ENCODE assay signal across 21 cellular contexts in the genomic region with DNA sequence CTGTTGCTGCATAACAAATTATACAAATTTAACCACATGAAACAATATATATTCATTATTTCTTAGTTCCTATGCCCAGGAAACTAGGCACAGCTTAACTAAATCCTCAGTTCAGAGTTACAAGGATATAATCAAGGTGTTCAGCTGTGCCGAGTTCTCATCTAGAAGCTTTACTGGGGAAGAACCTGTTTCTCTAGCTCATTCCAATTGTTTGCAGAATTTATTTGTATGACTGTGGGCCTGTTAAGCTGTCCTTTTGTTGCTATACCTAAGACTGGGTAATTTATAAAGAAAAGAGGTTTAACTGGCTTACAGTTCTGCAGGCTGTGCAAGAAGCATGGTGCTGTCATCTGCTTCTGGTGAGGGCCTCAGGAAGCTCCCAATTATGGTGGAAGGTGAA. TPM values are rescaled to one million over a fixed set of nuclear protein-coding genes. Genes with fewer than 3 reads are reported as not detected.
DNase-seq lines count a peak whose midpoint lies in the region; ATAC-seq and TF ChIP-seq lines count a peak whose summit lies in the region.
"Had no signal": no experiment of that assay in that cellular context is flagged by ENCODE, and none has a peak within 500 bp of the region (broad histone marks: within the 10 kb centered on the region; RNA-seq: fewer than 3 reads in every experiment).

No MANE protein-coding gene starts in this region.

- H3K27ac ChIP-seq in HCT116 (ENCODE audit: low read depth, low read length) (no peak overlapping the region), H9 (ENCODE audit: insufficient read length, low read depth, low read length) (no peak overlapping the region), colonic mucosa (no peak overlapping the region)
- H3K27ac ChIP-seq: SJSA1 had no signal

- no peak for TF ChIP-seq RAD21 in HCT116 (IDR thresholded peaks at IDR 0.05; ENCODE audit: low read depth)

- H3K4me1 ChIP-seq in HCT116 (ENCODE audit: control insufficient read depth in 1 of 2, insufficient read depth in 2 of 2, low read length in 2 of 2) = peaks cover 25 to 40% of the 10 kb centered on the region in 2 experiments
- H3K4me1 ChIP-seq in H9 (ENCODE audit: insufficient read depth, low read length) = no peaks in the 10 kb centered on the region
- H3K4me1 ChIP-seq in colonic mucosa = no peaks in the 10 kb centered on the region

- H2BK5ac ChIP-seq in H9 (ENCODE audit: insufficient read length, low read length) = no peak overlapping the region

- H2AK5ac ChIP-seq in H9 (ENCODE audit: insufficient read length, low read length) = no peak overlapping the region

- WGBS in H9 (ENCODE audit: extremely low coverage, insufficient read length, low lambda C conversion rate) = no CpG with 5 or more reads among the region's 1 CpG

- H3K4me1 Mint-ChIP-seq in activated CD4-positive, alpha-beta T cell treated with anti-CD3 and anti-CD28 coated beads, Interleukin-2, amount 10 ng/mL, durations not matched to agents 24 days and 14 days = peaks cover 4% of the 10 kb centered on the region
- no peaks in the 10 kb centered on the region for H3K4me1 Mint-ChIP-seq in H9
- H3K4me1 Mint-ChIP-seq in stimulated activated effector memory CD8-positive, alpha-beta T cell treated with anti-CD3 and anti-CD28 coated beads, Interleukin-12 subunit alpha, Interleukin-12 subunit beta, amount 100 ng/mL, for 72 hours = no peaks in the 10 kb centered on the region

- CTCF ChIA-PET in HCT116 (lab: Charles Lee) = no interaction called here

- H4K20me1 ChIP-seq in HCT116 (ENCODE audit: insufficient read depth) = no peaks in the 10 kb centered on the region
- H4K20me1 ChIP-seq in H9 (ENCODE audit: control insufficient read depth, insufficient read depth, insufficient read length) = no peaks in the 10 kb centered on the region

- H3T11ph ChIP-seq in H9 (ENCODE audit: low read length) = no peak overlapping the region

- H3K9ac ChIP-seq in HCT116 (ENCODE audit: low read length) (no peak overlapping the region), H9 (ENCODE audit: extremely low read depth, insufficient read length, low read length) (no peak overlapping the region), colonic mucosa (ENCODE audit: low read depth in 2 of 2, low read length in 2 of 2) (no peak overlapping the region)

- TF ChIP-seq CTCF in HCT116 (IDR thresholded peaks at IDR 0.05 in 2 of 3, conservative IDR thresholded peaks at IDR 0.05 in 1 of 3; ENCODE audit: borderline replicate concordance in 1 of 3, insufficient read depth in 1 of 3, low read depth in 2 of 3, low read length in 2 of 3) (no peak), H9 (conservative IDR thresholded peaks at IDR 0.05) (no peak), colonic mucosa (IDR thresholded peaks at IDR 0.05) (no peak)

- H3K4me2 ChIP-seq in HCT116 (ENCODE audit: low read length) (0 out of 2 replicates have a peak overlapping the region, but pooled peaks have one; percentile 61), H9 (ENCODE audit: insufficient read depth, insufficient read length, low read length) (no peak overlapping the region)

- H2AFZ ChIP-seq in HCT116 (ENCODE audit: low read depth, low read length, poor library complexity, severe bottlenecking) (peak overlapping the region; percentile 14), H9 (ENCODE audit: low read length) (no peak overlapping the region)

- H3K27me3 ChIP-seq in HCT116 (ENCODE audit: insufficient read depth, low read length) (no peaks in the 10 kb centered on the region), H9 (ENCODE audit: insufficient read depth, low read length) (no peaks in the 10 kb centered on the region), colonic mucosa (no peaks in the 10 kb centered on the region)
- H3K27me3 ChIP-seq: SJSA1 had no signal

- TF ChIP-seq POLR2A in HCT116 (IDR thresholded peaks at IDR 0.05; ENCODE audit: borderline replicate concordance, extremely low read depth, insufficient read depth, insufficient read length) = no peak

- H3K18ac ChIP-seq in H9 (ENCODE audit: insufficient read length, low read depth, low read length) = no peak overlapping the region

- no peak overlapping the region for H4K91ac ChIP-seq in H9 (ENCODE audit: insufficient read length, low read depth, low read length)

- H3K36me3 ChIP-seq in HCT116 (ENCODE audit: control insufficient read depth in 1 of 2, insufficient read depth in 2 of 2, low read length in 2 of 2) = no peaks in the 10 kb centered on the region
- H3K36me3 ChIP-seq in colonic mucosa = no peaks in the 10 kb centered on the region
- H3K36me3 ChIP-seq: SJSA1 had no signal

- H2BK120ac ChIP-seq in H9 (ENCODE audit: low read depth, low read length, poor library complexity, severe bottlenecking) = no peak overlapping the region

- H3K27ac Mint-ChIP-seq in activated CD4-positive, alpha-beta T cell treated with anti-CD3 and anti-CD28 coated beads, Interleukin-2, amount 10 ng/mL, durations not matched to agents 24 days and 14 days = peak overlapping the region; percentile 29
- no peak overlapping the region; a peak in 1 of 7 replicates for H3K27ac Mint-ChIP-seq in H9
- H3K27ac Mint-ChIP-seq in stimulated activated effector memory CD8-positive, alpha-beta T cell treated with anti-CD3 and anti-CD28 coated beads, Interleukin-12 subunit alpha, Interleukin-12 subunit beta, amount 100 ng/mL, for 72 hours = no peak overlapping the region

- no TSS peak for BruUV-seq in HCT116 (replicated peaks; lab: Mats Ljungman, UMichigan)

- H3K56ac ChIP-seq in H9 (ENCODE audit: insufficient read length, low read depth, low read length) = no peak overlapping the region

- H3K4me3 ChIP-seq in HCT116 (replicated peaks in 1 of 2; ENCODE audit: low read depth in 1 of 2, low read length in 2 of 2) = no peak overlapping the region
- no peak overlapping the region for H3K4me3 ChIP-seq in colonic mucosa
- H3K4me3 ChIP-seq: SJSA1 had no signal

- no peaks in the 10 kb centered on the region for H3K9me3 ChIP-seq in HCT116 (ENCODE audit: control insufficient read depth in 1 of 2, insufficient read depth in 1 of 2, low read depth in 1 of 2, low read length in 2 of 2)
- H3K9me3 ChIP-seq in H9 (ENCODE audit: control insufficient read depth, low read depth, low read length) = no peaks in the 10 kb centered on the region
- no peaks in the 10 kb centered on the region for H3K9me3 ChIP-seq in colonic mucosa
- H3K9me3 ChIP-seq: SJSA1 had no signal

- no peak overlapping the region for H3K4ac ChIP-seq in H9 (ENCODE audit: low read depth, low read length)

- H2BK15ac ChIP-seq in H9 (ENCODE audit: low read depth, low read length) = no peak overlapping the region

- no peak overlapping the region for H4K5ac ChIP-seq in H9 (ENCODE audit: insufficient read length, low read depth, low read length)

- no peak overlapping the region for H4K8ac ChIP-seq in H9 (replicated peaks; ENCODE audit: insufficient read length, low read depth, low read length)

- POLR2A ChIA-PET in HCT116 (lab: Charles Lee) = no interaction called here

- no peak overlapping the region for H3K4me3 Mint-ChIP-seq in activated CD4-positive, alpha-beta T cell treated with anti-CD3 and anti-CD28 coated beads, Interleukin-2, amount 10 ng/mL, durations not matched to agents 24 days and 14 days
- no peak overlapping the region for H3K4me3 Mint-ChIP-seq in H9
- H3K4me3 Mint-ChIP-seq in stimulated activated effector memory CD8-positive, alpha-beta T cell treated with anti-CD3 and anti-CD28 coated beads, Interleukin-12 subunit alpha, Interleukin-12 subunit beta, amount 100 ng/mL, for 72 hours = no peak overlapping the region

- H3K27me3 Mint-ChIP-seq in activated CD4-positive, alpha-beta T cell treated with anti-CD3 and anti-CD28 coated beads, Interleukin-2, amount 10 ng/mL, durations not matched to agents 24 days and 14 days = no peaks in the 10 kb centered on the region
- no peaks in the 10 kb centered on the region for H3K27me3 Mint-ChIP-seq in H9 (ENCODE audit: low read depth)

- H3K79me2 ChIP-seq in HCT116 (ENCODE audit: insufficient read depth, low read length) (no peaks in the 10 kb centered on the region), H9 (ENCODE audit: insufficient read depth, low read length) (no peaks in the 10 kb centered on the region)

- DNase-seq in activated CD4-positive, alpha-beta T cell treated with anti-CD3 and anti-CD28 coated beads, Interleukin-2, amount 10 ng/mL, durations not matched to agents 24 days and 14 days = no peak
- no peak for DNase-seq in activated CD4-positive, alpha-beta T cell treated with anti-CD3 and anti-CD28 coated beads, Interleukin-2, amount 50 U/mL, for 48 hours
- no peak for DNase-seq in HCT116 (ENCODE audit: low read depth, low spot score)
- no peak for DNase-seq in H9
- DNase-seq in colonic mucosa = no peak
- DNase-seq in stimulated activated effector memory CD8-positive, alpha-beta T cell treated with anti-CD3 and anti-CD28 coated beads, Interleukin-12 subunit alpha, Interleukin-12 subunit beta, amount 100 ng/mL, for 72 hours (ENCODE audit: low spot score in 2 of 2) = no peak
- DNase-seq: 8988T, DMS79, Karpas-422, NCI-H1092 treated with DMSO at 0.1 percent for 48 hours, NCI-H1436, NCI-H187, NCI-H2081 treated with DMSO at 0.1 percent for 48 hours, NCI-H2171 treated with DMSO at 0.1 percent for 48 hours, NCI-H345, NCI-H510A treated with DMSO at 0.1 percent for 48 hours, NCI-H774, Right ventricle myocardium superior had no signal

- H2BK12ac ChIP-seq in H9 (ENCODE audit: insufficient read length, low read depth, low read length) = no peak overlapping the region

- no peaks in the 10 kb centered on the region; the same call in 1 of the 2 replicates for H3K9me2 ChIP-seq in HCT116 (ENCODE audit: insufficient read depth)

- no peak overlapping the region for H2BK20ac ChIP-seq in H9 (ENCODE audit: low read depth, low read length, poor library complexity, severe bottlenecking)

- peaks cover 1% of the 10 kb centered on the region for H3K36me3 Mint-ChIP-seq in activated CD4-positive, alpha-beta T cell treated with anti-CD3 and anti-CD28 coated beads, Interleukin-2, amount 10 ng/mL, durations not matched to agents 24 days and 14 days (ENCODE audit: low read depth)
- no peaks in the 10 kb centered on the region for H3K36me3 Mint-ChIP-seq in H9 (ENCODE audit: insufficient read depth in 1 of 3, low read depth in 3 of 3)
- H3K36me3 Mint-ChIP-seq in stimulated activated effector memory CD8-positive, alpha-beta T cell treated with anti-CD3 and anti-CD28 coated beads, Interleukin-12 subunit alpha, Interleukin-12 subunit beta, amount 100 ng/mL, for 72 hours = no peaks in the 10 kb centered on the region

- intact Hi-C loops in activated CD4-positive, alpha-beta T cell treated with anti-CD3 and anti-CD28 coated beads, Interleukin-2, amount 10 ng/mL, durations not matched to agents 24 days and 14 days (cut with micrococcal nuclease) = no loop called here
- intact Hi-C loops in HCT116 (cut with micrococcal nuclease) (no loop called here), colonic mucosa (cut with DNase I) (no loop called here)

- no peak overlapping the region for H3K23ac ChIP-seq in H9 (ENCODE audit: insufficient read length, low read depth, low read length)

- no peaks in the 10 kb centered on the region for H3K79me1 ChIP-seq in H9 (ENCODE audit: insufficient read depth, low read depth, low read length, poor library complexity, severe bottlenecking)

- H3K14ac ChIP-seq in H9 (ENCODE audit: insufficient read depth, low read length) = no peak overlapping the region

- no peaks in the 10 kb centered on the region for H3K23me2 ChIP-seq in H9 (ENCODE audit: insufficient read length, low read depth, low read length, poor library complexity, severe bottlenecking)

- H3K9me3 Mint-ChIP-seq in activated CD4-positive, alpha-beta T cell treated with anti-CD3 and anti-CD28 coated beads, Interleukin-2, amount 10 ng/mL, durations not matched to agents 24 days and 14 days = peaks cover 3% of the 10 kb centered on the region
- H3K9me3 Mint-ChIP-seq in H9 = no peaks in the 10 kb centered on the region
- H3K9me3 Mint-ChIP-seq in stimulated activated effector memory CD8-positive, alpha-beta T cell treated with anti-CD3 and anti-CD28 coated beads, Interleukin-12 subunit alpha, Interleukin-12 subunit beta, amount 100 ng/mL, for 72 hours = no peaks in the 10 kb centered on the region

- ATAC-seq in HCT116 (no peak), esophagus mucosa (peak; percentile 96)
- ATAC-seq in stimulated activated effector memory CD8-positive, alpha-beta T cell treated with anti-CD3 and anti-CD28 coated beads, Interleukin-12 subunit alpha, Interleukin-12 subunit beta, amount 100 ng/mL, for 72 hours = no peak
- ATAC-seq: HepG2 had no signal

- RAD21 ChIA-PET in HCT116 (lab: Charles Lee; ENCODE audit: low non-redundant PET in 1 of 2, low total read pairs in 2 of 2, uncharacterized antibody in 2 of 2, unreplicated experiment in 2 of 2) = no interaction called here

RNA-seq across cellular contexts. Expression of a gene that starts 21.8 kb away (rescaled TPM):
- 172 and 175 TPM in 2 replicates for total RNA-seq in activated CD4-positive, alpha-beta T cell treated with anti-CD3 and anti-CD28 coated beads, Interleukin-2, amount 10 ng/mL, durations not matched to agents 24 days and 14 days
- total RNA-seq in HCT116 (2021; ENCODE audit: unreplicated experiment) (8.3 TPM), esophagus mucosa (23.2 TPM), H9 (2021) (2.0 and 2.1 TPM in 2 replicates), colonic mucosa (1 to 10 TPM; 8.5 to 9.1 TPM)
- polyA plus RNA-seq in HCT116 (2012) = 6.9 and 7.0 TPM in 2 replicates
- total RNA-seq: HepG2 had no signal
